Comparison of ENCODE assay signal across 13 cellular contexts in the genomic region with DNA sequence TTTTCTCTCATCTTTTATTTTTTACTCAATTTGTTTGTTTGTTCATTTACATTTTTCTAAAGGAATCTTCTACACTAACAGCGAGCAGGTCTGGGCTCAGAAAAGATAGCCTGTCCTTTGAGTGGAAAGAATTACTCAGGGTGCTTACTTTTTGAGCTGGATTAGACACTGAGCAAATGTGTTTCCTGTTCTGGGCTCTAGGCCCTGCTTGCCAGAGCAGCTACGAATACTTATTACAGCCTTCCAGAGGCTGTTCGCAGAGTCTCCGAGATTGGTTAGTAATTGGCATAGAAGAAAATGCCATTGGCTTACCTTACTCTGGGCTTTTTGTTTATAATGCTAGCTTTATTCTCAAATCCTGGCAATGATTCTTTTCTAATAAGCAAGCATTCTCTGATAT.
DNase-seq lines count a peak whose midpoint lies in the region; ATAC-seq and TF ChIP-seq lines count a peak whose summit lies in the region.
"Had no signal": no experiment of that assay in that cellular context is flagged by ENCODE, and none has a peak within 500 bp of the region (broad histone marks: within the 10 kb centered on the region; RNA-seq: fewer than 3 reads in every experiment).

No MANE protein-coding gene starts in this region.

- no peaks in the 10 kb centered on the region for H3K36me3 ChIP-seq in WERI-Rb-1

- H3K9me3 ChIP-seq in WERI-Rb-1 (ENCODE audit: severe bottlenecking): no peaks in the 10 kb centered on the region

- in situ Hi-C loops in KBM-7 (cut with MboI; ENCODE audit: low pct_unique_long_range_greater_than_20kb, low sequenced_read_pairs): no loop called here

- H3K27ac ChIP-seq in WERI-Rb-1: no peak overlapping the region

- TF ChIP-seq CTCF in WERI-Rb-1 (IDR thresholded peaks at IDR 0.05; ENCODE audit: low read depth, low read length): no peak

- ATAC-seq in stimulated activated naive CD8-positive, alpha-beta T cell treated with anti-CD3 and anti-CD28 coated beads, Interleukin-15, Interleukin-2, amounts not matched to agents 100 U/mL and 50 U/mL, for 24 hours: peak; percentile 32
- ATAC-seq: HepG2 had no signal

- H3K27me3 ChIP-seq in WERI-Rb-1 (ENCODE audit: insufficient read depth, low read depth, severe bottlenecking): no peaks in the 10 kb centered on the region

- H3K4me3 ChIP-seq in WERI-Rb-1 (ENCODE audit: low read depth, low read length): no peak overlapping the region

- peak; percentile 25 for DNase-seq in D341Med (ENCODE audit: low spot score)
- peak; percentile 76 for DNase-seq in KBM-7
- peak; percentile 22 for DNase-seq in WERI-Rb-1
- DNase-seq in stimulated activated naive CD8-positive, alpha-beta T cell treated with anti-CD3 and anti-CD28 coated beads, Interleukin-15, Interleukin-2, amounts not matched to agents 100 U/mL and 50 U/mL, for 24 hours: no peak
- DNase-seq in NCI-H1417 (lab: John Stamatoyannopoulos, UW): no peak
- no peak for DNase-seq in NCI-H2171 (lab: John Stamatoyannopoulos, UW)
- no peak for DNase-seq in NCI-H2196 treated with DMSO at 0.1 percent for 48 hours (lab: John Stamatoyannopoulos, UW; ENCODE audit: unreplicated experiment)
- DNase-seq: CD8-positive, alpha-beta memory T cell; NCI-H1417 treated with DMSO at 0.1 percent for 48 hours; NCI-H2029; NCI-H69; SHP77 treated with DMSO at 0.1 percent for 48 hours had no signal

Comparison
In these comparisons a context has a peak if more than half of its experiments do, and no peak if none do; other contexts are left out.
1. DNase-seq: peak in D341Med (single experiment), KBM-7 (single experiment) and WERI-Rb-1 (single experiment); none in stimulated activated naive CD8-positive, alpha-beta T cell treated with anti-CD3 and anti-CD28 coated beads, Interleukin-15, Interleukin-2, amounts not matched to agents 100 U/mL and 50 U/mL, for 24 hours (single experiment), NCI-H1417 (0 of 3), NCI-H2171 (single experiment) and NCI-H2196 treated with DMSO at 0.1 percent for 48 hours (single experiment).